In genomic region chr10:89466599-89467035, GRCh38 we compare ENCODE assay signal across 8 cellular contexts. TPM values are rescaled to one million over a fixed set of nuclear protein-coding genes. Genes with fewer than 3 reads are reported as not detected.
DNase-seq lines count a peak whose midpoint lies in the region; ATAC-seq, FAIRE-seq and TF ChIP-seq lines count a peak whose summit lies in the region.

No MANE protein-coding gene starts in this region.

- CTCF ChIA-PET in GM12878 (lab: Yijun Ruan, JAX) = interaction anchor here (1.0 to 2.7 kb wide), 5 partner anchors 17 to 238 kb away, joined by 3 to 9 read pairs (median 4); no protein-coding TSS in a partner anchor

- DNase-seq in D721Med (ENCODE audit: insufficient read length, low spot score) (no peak), MM.1S (no peak), GM12878 (ENCODE audit: low read depth, low spot score) (no peak), lung microvascular endothelial cell (ENCODE audit: low read depth in 2 of 2) (peak; percentile 24 to 28), DMS79 (lab: John Stamatoyannopoulos, UW) (no peak), anterior cingulate cortex (lab: John Stamatoyannopoulos, UW) (no peak), NCI-H2196 treated with DMSO at 0.1 percent for 48 hours (lab: John Stamatoyannopoulos, UW; ENCODE audit: unreplicated experiment) (no peak)
- DNase-seq in stimulated activated CD4-positive, alpha-beta T cell treated with anti-CD3 and anti-CD28 coated beads, Interleukin-4, amount 100 ng/mL, for 4 hours = no peak

- H4K20me1 ChIP-seq in MM.1S (ENCODE audit: insufficient read depth, low read length) (no peaks in the 10 kb centered on the region), GM12878 (ENCODE audit: control insufficient read depth, insufficient read depth) (no peaks in the 10 kb centered on the region)

- H2AFZ ChIP-seq in MM.1S (ENCODE audit: low read length) (no peak overlapping the region), GM12878 (ENCODE audit: control insufficient read depth, low read depth, low read length) (no peak overlapping the region)

- peak; percentile 47 for TF ChIP-seq RAD21 in GM12878 (IDR thresholded peaks at IDR 0.05; ENCODE audit: insufficient read depth, low read depth, low read length)

- in situ Hi-C loops in GM12878 (cut with MboI) = no loop called here

- TF ChIP-seq POLR2A in GM12878 (IDR thresholded peaks at IDR 0.05; ENCODE audit: low read depth, low read length) = no peak

- H3K9ac ChIP-seq in MM.1S (ENCODE audit: low read length) = no peak overlapping the region
- no peak overlapping the region for H3K9ac ChIP-seq in GM12878 (ENCODE audit: control insufficient read depth, insufficient read depth, low read length)

- no peak overlapping the region for H3K4me2 ChIP-seq in MM.1S (ENCODE audit: low read depth, low read length)
- H3K4me2 ChIP-seq in GM12878 (ENCODE audit: control insufficient read depth, insufficient read depth) = no peak overlapping the region

- no peaks in the 10 kb centered on the region; the same call in 1 of the 2 replicates for H3K4me1 ChIP-seq in MM.1S (ENCODE audit: low read length)
- H3K4me1 ChIP-seq in GM12878 (ENCODE audit: control insufficient read depth, insufficient read depth, low read length) = no peaks in the 10 kb centered on the region

- H3K36me3 ChIP-seq in MM.1S (replicated peaks; ENCODE audit: insufficient read depth, low read length) = no peaks in the 10 kb centered on the region
- no peaks in the 10 kb centered on the region for H3K36me3 ChIP-seq in GM12878 (ENCODE audit: control insufficient read depth in 2 of 2, insufficient read depth in 2 of 2, low read length in 1 of 2)

- no peaks in the 10 kb centered on the region for H3K9me2 ChIP-seq in MM.1S (replicated peaks; ENCODE audit: insufficient read depth, low read length)

- H3K79me2 ChIP-seq in MM.1S (ENCODE audit: low read length) (no peaks in the 10 kb centered on the region), GM12878 (ENCODE audit: control insufficient read depth, insufficient read depth, low read length) (no peaks in the 10 kb centered on the region)

- no peaks in the 10 kb centered on the region for H3K9me3 ChIP-seq in MM.1S (replicated peaks; ENCODE audit: insufficient read depth, low read length)
- no peaks in the 10 kb centered on the region for H3K9me3 ChIP-seq in GM12878 (replicated peaks; ENCODE audit: control insufficient read depth, insufficient read depth, low read length)

- H3K27me3 ChIP-seq in MM.1S (replicated peaks; ENCODE audit: insufficient read depth, low read length) (no peaks in the 10 kb centered on the region), GM12878 (replicated peaks in 1 of 2; ENCODE audit: control insufficient read depth in 2 of 2, insufficient read depth in 2 of 2, low read length in 1 of 2) (peaks cover 0 to 2% of the 10 kb centered on the region in 2 experiments; a peak in 1 of 4 replicates)

- 26% methylated on average over 3 of the region's 3 CpGs for WGBS in GM12878 (ENCODE audit: insufficient coverage, insufficient replicate concordance, low lambda C conversion rate, missing lambda C conversion rate)

- TF ChIP-seq EP300 in GM12878 (IDR thresholded peaks at IDR 0.05; ENCODE audit: borderline replicate concordance in 1 of 2, control insufficient read depth in 1 of 2, low read depth in 2 of 2, low read length in 2 of 2) = no peak

- POLR2A ChIA-PET in GM12878 (lab: Charles Lee) = no interaction called here

- FAIRE-seq in D721Med (lab: Jason Lieb, UNC) (no peak), GM12878 (lab: Jason Lieb, UNC) (no peak)

- BruUV-seq in GM12878 (replicated peaks; lab: Mats Ljungman, UMichigan) = no TSS peak

- TF ChIP-seq CTCF in D721Med (IDR thresholded peaks at IDR 0.05; ENCODE audit: insufficient read depth, missing control alignments) (peak; percentile 7), MM.1S (IDR thresholded peaks at IDR 0.05; ENCODE audit: low read length) (peak; percentile 29; the same call in 1 of the 2 replicates), GM12878 (IDR thresholded peaks at IDR 0.05 in 2 of 3, conservative IDR thresholded peaks at IDR 0.05 in 1 of 3; ENCODE audit: control insufficient read depth in 2 of 3, extremely low read depth in 1 of 3, insufficient read depth in 1 of 3, low read depth in 3 of 3, low read length in 3 of 3) (peak; percentile 41 to 45 (median 44); a peak in 4 of 6 replicates)

- SMC1A ChIA-PET in GM12878 (lab: Charles Lee; ENCODE audit: uncharacterized antibody, unreplicated experiment) = interaction anchor here (1.0 to 1.5 kb wide), 4 partner anchors 20 to 95 kb away, joined by 3 to 4 read pairs (median 3); no protein-coding TSS in a partner anchor

- intact Hi-C loops in GM12878 (cut with micrococcal nuclease; ENCODE audit: unreplicated experiment) = no loop called here

- H3K4me3 ChIP-seq in MM.1S (ENCODE audit: low read length) (no peak overlapping the region), GM12878 (no peak overlapping the region)

- H3F3A ChIP-seq in MM.1S (ENCODE audit: insufficient read depth, low read length) = no peaks in the 10 kb centered on the region

- ATAC-seq in GM12878 = peak; percentile 80

- no peak overlapping the region for H3K27ac ChIP-seq in MM.1S (ENCODE audit: low read length)
- no peak overlapping the region for H3K27ac ChIP-seq in GM12878 (ENCODE audit: control insufficient read depth, insufficient read depth)

- RAD21 ChIA-PET in GM12878 (lab: Charles Lee; ENCODE audit: unreplicated experiment) = interaction anchor here (1.4 kb wide), 1 partner anchor 95 kb away, joined by 3 read pairs; no protein-coding TSS in a partner anchor

TF ChIP-seq in GM12878, 131 proteins besides CTCF, POLR2A, EP300 and RAD21:
- TF ChIP-seq IKZF2 (IDR thresholded peaks at IDR 0.05) (no peak), RELA (IDR thresholded peaks at IDR 0.05; ENCODE audit: borderline replicate concordance, partially characterized antibody) (no peak), ZBED1 (IDR thresholded peaks at IDR 0.05; ENCODE audit: borderline replicate concordance) (no peak), ZNF217 (IDR thresholded peaks at IDR 0.05) (no peak), SMC3 (IDR thresholded peaks at IDR 0.05; ENCODE audit: borderline replicate concordance, low read length) (peak; percentile 38; the same call in 1 of the 2 replicates), SPI1 (IDR thresholded peaks at IDR 0.05; ENCODE audit: borderline replicate concordance, insufficient read depth, low read depth, low read length) (peak; percentile 73; the same call in 1 of the 2 replicates), MTA2 (IDR thresholded peaks at IDR 0.05; ENCODE audit: low read depth) (no peak), USF1 (IDR thresholded peaks at IDR 0.05; ENCODE audit: borderline replicate concordance, extremely low read length, insufficient read depth, low read depth, low read length) (no peak), KDM1A (IDR thresholded peaks at IDR 0.05; ENCODE audit: borderline replicate concordance) (no peak)

RNA-seq across cellular contexts. Expression of gene IFIT5, which starts 52.2 kb away (rescaled TPM):
- total RNA-seq in GM12878 (2013; cell fraction: nucleolus; rRNA removed) = 21.6 and 21.7 TPM in 2 replicates
- total RNA-seq in GM12878 (2014; rRNA removed) (12.1 and 16.4 TPM in 2 replicates), GM12878 (2014; rRNA removed; fragmentation: Illumina TruSeq; extraction: Trizol) (15.4 and 17.2 TPM in 2 replicates), GM12878 (2021) (11.0 and 12.5 TPM in 2 replicates), lung microvascular endothelial cell (6.3 and 7.7 TPM in 2 replicates)
- 3.0 TPM for polyA plus RNA-seq in GM12878 (2011; ENCODE audit: low read depth)
- polyA plus RNA-seq in GM12878 (2011; rRNA removed) (17.0 and 27.6 TPM in 2 replicates), GM12878 (2014; fragmentation: Illumina TruSeq; extraction: Trizol) (11.4 and 14.7 TPM in 2 replicates), GM12878 (2014; fragmentation: Nextera tagmentation; extraction: Ambion mirVana) (1 to 10 TPM; 5.9 to 8.3 TPM), GM12878 (2014; rRNA removed) (6.6 and 8.6 TPM in 2 replicates), GM12878 (2016; fragmentation: Nextera tagmentation; extraction: Ambion mirVana) (1 to 10 TPM; 8.6 to 9.9 TPM)
- 6.0 and 6.9 TPM in 2 replicates for polyA plus RNA-seq in GM12878 (2011; cell fraction: cytosol; rRNA removed)
- 6.8 and 8.1 TPM in 2 replicates for polyA plus RNA-seq in GM12878 (2011; cell fraction: nucleus; rRNA removed)
- polyA plus RNA-seq in GM12878 (2012) = 5.0 and 7.4 TPM in 2 replicates
- polyA minus RNA-seq in GM12878 (2011; rRNA and poly(A)+ RNA removed) = 13.3 and 18.4 TPM in 2 replicates
- polyA minus RNA-seq in GM12878 (2011; cell fraction: cytosol; rRNA and poly(A)+ RNA removed) = 7.8 and 9.4 TPM in 2 replicates
- 14.4 and 16.4 TPM in 2 replicates for polyA minus RNA-seq in GM12878 (2011; cell fraction: nucleus; rRNA and poly(A)+ RNA removed)

Comparison
In these comparisons a context has a peak if more than half of its experiments do, and no peak if none do; other contexts are left out.
1. DNase-seq: peak in lung microvascular endothelial cell (2 of 2); none in D721Med (single experiment), MM.1S (single experiment), GM12878 (single experiment), DMS79 (single experiment), stimulated activated CD4-positive, alpha-beta T cell treated with anti-CD3 and anti-CD28 coated beads, Interleukin-4, amount 100 ng/mL, for 4 hours (0 of 2), anterior cingulate cortex (0 of 58) and NCI-H2196 treated with DMSO at 0.1 percent for 48 hours (single experiment).
2. Peak in every context shown above with its lines, with median percentiles within 50 percentile points of each other: CTCF ChIP-seq.